15 cellular contexts compared by ENCODE assay signal in the genomic region with DNA sequence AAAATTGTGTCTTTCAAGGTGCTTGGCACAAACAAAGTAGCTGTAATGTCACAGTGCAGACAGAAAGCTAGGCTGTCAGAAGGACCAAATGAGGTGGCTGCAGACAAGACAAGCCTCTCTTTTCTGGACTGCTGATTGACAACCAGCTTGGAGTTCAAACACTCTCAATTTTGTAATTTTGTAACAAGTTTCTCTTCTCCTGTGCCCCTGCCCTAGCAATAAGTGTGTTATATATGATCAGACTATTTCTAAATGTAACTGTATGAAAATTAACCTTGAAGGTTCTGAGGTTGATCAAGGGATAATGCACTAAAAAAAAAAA.
DNase-seq lines count a peak whose midpoint lies in the region; ATAC-seq and TF ChIP-seq lines count a peak whose summit lies in the region.
"Had no signal": no experiment of that assay in that cellular context is flagged by ENCODE, and none has a peak within 500 bp of the region (broad histone marks: within the 10 kb centered on the region; RNA-seq: fewer than 3 reads in every experiment).

No MANE protein-coding gene starts in this region.

- H3K27ac Mint-ChIP-seq in activated T-helper 17 cell treated with anti-CD3 and anti-CD28 coated beads, Interleukin-2, amount 50 U/mL, for 72 hours = no peak overlapping the region
- no peak overlapping the region for H3K27ac Mint-ChIP-seq in stimulated activated effector memory CD8-positive, alpha-beta T cell treated with anti-CD3 and anti-CD28 coated beads, Interleukin-12 subunit alpha, Interleukin-12 subunit beta, amount 100 ng/mL, for 72 hours
- H3K27ac Mint-ChIP-seq: CD14-positive monocyte, GM23338 had no signal

- no peak overlapping the region for H3K9ac ChIP-seq in OCI-LY3 (ENCODE audit: low read length)
- no peak overlapping the region for H3K9ac ChIP-seq in neuronal stem cell (ENCODE audit: low read depth, low read length, poor library complexity)

- no peaks in the 10 kb centered on the region for H3K9me2 ChIP-seq in DOHH2 (replicated peaks; ENCODE audit: control insufficient read depth, low read length)

- peaks cover 8% of the 10 kb centered on the region; the same call in 1 of the 2 replicates for H3K27me3 ChIP-seq in DOHH2 (ENCODE audit: control insufficient read depth, low read length)
- H3K27me3 ChIP-seq in OCI-LY3 (ENCODE audit: low read depth, low read length) = no peaks in the 10 kb centered on the region
- peaks cover 0 to 4% (median 0%) of the 10 kb centered on the region in 3 experiments for H3K27me3 ChIP-seq in neuronal stem cell (ENCODE audit: control insufficient read depth in 3 of 3, insufficient read depth in 3 of 3, low read depth in 1 of 3, low read length in 3 of 3)

- TF ChIP-seq CTCF in DOHH2 (IDR thresholded peaks at IDR 0.05; ENCODE audit: low read depth, low read length, poor library complexity, severe bottlenecking) (peak; percentile 2), OCI-LY3 (IDR thresholded peaks at IDR 0.05; ENCODE audit: low read depth, low read length) (no peak)

- H3K27me3 Mint-ChIP-seq in activated T-helper 17 cell treated with anti-CD3 and anti-CD28 coated beads, Interleukin-2, amount 50 U/mL, for 72 hours = peaks cover 6% of the 10 kb centered on the region

- no peaks in the 10 kb centered on the region for H3F3A ChIP-seq in DOHH2 (ENCODE audit: control insufficient read depth, insufficient read depth)

- no peak overlapping the region for H2AK5ac ChIP-seq in neuronal stem cell (ENCODE audit: low read depth, low read length)

- no peak overlapping the region for H3K18ac ChIP-seq in neuronal stem cell (ENCODE audit: low read length)

- H3K79me1 ChIP-seq in neuronal stem cell (ENCODE audit: low read depth, low read length) = no peaks in the 10 kb centered on the region

- ATAC-seq in activated T-helper 17 cell treated with anti-CD3 and anti-CD28 coated beads, Interleukin-2, amount 50 U/mL, for 72 hours (replicated peaks) = no peak
- no peak for ATAC-seq in stimulated activated effector memory CD8-positive, alpha-beta T cell treated with anti-CD3 and anti-CD28 coated beads, Interleukin-12 subunit alpha, Interleukin-12 subunit beta, amount 100 ng/mL, for 72 hours

- no peak overlapping the region for H2AFZ ChIP-seq in OCI-LY3 (ENCODE audit: low read depth, low read length)
- no peak overlapping the region for H2AFZ ChIP-seq in neuronal stem cell (ENCODE audit: low read length)
- H2AFZ ChIP-seq: GM23338 had no signal

- no peak overlapping the region for H2BK5ac ChIP-seq in neuronal stem cell (ENCODE audit: low read length)

- H4K8ac ChIP-seq in neuronal stem cell (ENCODE audit: low read depth, low read length) = no peak overlapping the region

- H2BK120ac ChIP-seq in neuronal stem cell (ENCODE audit: low read depth, low read length) = no peak overlapping the region

- no peaks in the 10 kb centered on the region for H3K36me3 Mint-ChIP-seq in activated T-helper 17 cell treated with anti-CD3 and anti-CD28 coated beads, Interleukin-2, amount 50 U/mL, for 72 hours (ENCODE audit: low read depth)
- H3K36me3 Mint-ChIP-seq in stimulated activated effector memory CD8-positive, alpha-beta T cell treated with anti-CD3 and anti-CD28 coated beads, Interleukin-12 subunit alpha, Interleukin-12 subunit beta, amount 100 ng/mL, for 72 hours = no peaks in the 10 kb centered on the region
- H3K36me3 Mint-ChIP-seq: CD14-positive monocyte, IgD-negative memory B cell had no signal

- no peak overlapping the region for H3K23ac ChIP-seq in neuronal stem cell (ENCODE audit: low read depth, low read length, poor library complexity)

- H3K4me3 ChIP-seq in DOHH2 (ENCODE audit: low read length) = no peak overlapping the region
- H3K4me3 ChIP-seq in OCI-LY3 (ENCODE audit: low read length) = no peak overlapping the region
- H3K4me3 ChIP-seq in neuronal stem cell (ENCODE audit: low read length in 2 of 2) = no peak overlapping the region
- H3K4me3 ChIP-seq: GM23338 had no signal

- H3K36me3 ChIP-seq in DOHH2 (ENCODE audit: control insufficient read depth, low read length) (no peaks in the 10 kb centered on the region), OCI-LY3 (replicated peaks; ENCODE audit: low read depth, low read length) (no peaks in the 10 kb centered on the region), neuronal stem cell (replicated peaks in 1 of 2; ENCODE audit: control insufficient read depth in 2 of 2, insufficient read depth in 2 of 2, low read length in 2 of 2) (no peaks in the 10 kb centered on the region)

- no peaks in the 10 kb centered on the region for H3K9me3 ChIP-seq in DOHH2 (ENCODE audit: control insufficient read depth, insufficient read depth, low read length)
- H3K9me3 ChIP-seq in OCI-LY3 (ENCODE audit: insufficient read depth, low read length) = no peaks in the 10 kb centered on the region
- no peaks in the 10 kb centered on the region for H3K9me3 ChIP-seq in neuronal stem cell (replicated peaks in 1 of 2; ENCODE audit: control insufficient read depth in 2 of 2, insufficient read depth in 1 of 2, low read depth in 1 of 2, low read length in 2 of 2)

- no peaks in the 10 kb centered on the region for H3K79me2 ChIP-seq in DOHH2 (ENCODE audit: control insufficient read depth, low read length)
- no peaks in the 10 kb centered on the region for H3K79me2 ChIP-seq in OCI-LY3 (ENCODE audit: low read length)

- H3K27ac ChIP-seq in DOHH2 (ENCODE audit: low read depth, low read length) = no peak overlapping the region
- no peak overlapping the region for H3K27ac ChIP-seq in OCI-LY3 (ENCODE audit: low read length)
- no peak overlapping the region for H3K27ac ChIP-seq in neuronal stem cell (replicated peaks; ENCODE audit: low read length)

- H3K4me1 Mint-ChIP-seq in activated T-helper 17 cell treated with anti-CD3 and anti-CD28 coated beads, Interleukin-2, amount 50 U/mL, for 72 hours = peaks cover 4% of the 10 kb centered on the region
- peaks cover 5% of the 10 kb centered on the region for H3K4me1 Mint-ChIP-seq in stimulated activated effector memory CD8-positive, alpha-beta T cell treated with anti-CD3 and anti-CD28 coated beads, Interleukin-12 subunit alpha, Interleukin-12 subunit beta, amount 100 ng/mL, for 72 hours
- H3K4me1 Mint-ChIP-seq: CD14-positive monocyte, GM23338 had no signal

- no peaks in the 10 kb centered on the region for H3K9me3 Mint-ChIP-seq in activated T-helper 17 cell treated with anti-CD3 and anti-CD28 coated beads, Interleukin-2, amount 50 U/mL, for 72 hours
- no peaks in the 10 kb centered on the region for H3K9me3 Mint-ChIP-seq in stimulated activated effector memory CD8-positive, alpha-beta T cell treated with anti-CD3 and anti-CD28 coated beads, Interleukin-12 subunit alpha, Interleukin-12 subunit beta, amount 100 ng/mL, for 72 hours
- H3K9me3 Mint-ChIP-seq: CD14-positive monocyte, GM23338, IgD-negative memory B cell had no signal

- H3K4ac ChIP-seq in neuronal stem cell (ENCODE audit: low read length) = no peak overlapping the region

- H2BK12ac ChIP-seq in neuronal stem cell (ENCODE audit: low read length) = no peak overlapping the region

- no peak for DNase-seq in stimulated activated effector memory CD8-positive, alpha-beta T cell treated with anti-CD3 and anti-CD28 coated beads, Interleukin-12 subunit alpha, Interleukin-12 subunit beta, amount 100 ng/mL, for 72 hours (ENCODE audit: low spot score in 2 of 2)
- DNase-seq in D341Med (ENCODE audit: low spot score) (no peak), NOMO-1 (lab: John Stamatoyannopoulos, UW; ENCODE audit: unreplicated experiment in 2 of 2) (no peak), neuronal stem cell (ENCODE audit: low spot score) (no peak)
- DNase-seq: DMS 273 treated with DMSO at 0.1 percent for 48 hours, DND-41, NCI-H2029 treated with DMSO at 0.1 percent for 48 hours, RPMI8226, SIG-M5 had no signal

- no peak overlapping the region for H3K4me2 ChIP-seq in DOHH2 (ENCODE audit: low read length)
- H3K4me2 ChIP-seq in OCI-LY3 (ENCODE audit: low read length) = peak overlapping the region; percentile 24
- H3K4me2 ChIP-seq in neuronal stem cell (ENCODE audit: insufficient read depth, low read length, poor library complexity, severe bottlenecking) = no peak overlapping the region
- H3K4me2 ChIP-seq: GM23338 had no signal

- no peak overlapping the region for H3K14ac ChIP-seq in neuronal stem cell (ENCODE audit: low read length)

- no peaks in the 10 kb centered on the region for H3K4me1 ChIP-seq in DOHH2 (ENCODE audit: control insufficient read depth, low read length)
- H3K4me1 ChIP-seq in OCI-LY3 (ENCODE audit: low read length) = peaks cover 11% of the 10 kb centered on the region
- no peaks in the 10 kb centered on the region for H3K4me1 ChIP-seq in neuronal stem cell (ENCODE audit: control insufficient read depth in 2 of 2, insufficient read depth in 1 of 2, low read depth in 1 of 2, low read length in 2 of 2)

- no peak overlapping the region for H2BK15ac ChIP-seq in neuronal stem cell (ENCODE audit: low read length)

- H3K4me3 Mint-ChIP-seq in activated T-helper 17 cell treated with anti-CD3 and anti-CD28 coated beads, Interleukin-2, amount 50 U/mL, for 72 hours = peak overlapping the region; percentile 37
- H3K4me3 Mint-ChIP-seq in stimulated activated effector memory CD8-positive, alpha-beta T cell treated with anti-CD3 and anti-CD28 coated beads, Interleukin-12 subunit alpha, Interleukin-12 subunit beta, amount 100 ng/mL, for 72 hours = peak overlapping the region; percentile 10
- H3K4me3 Mint-ChIP-seq: CD14-positive monocyte, GM23338, IgD-negative memory B cell had no signal

- no peak overlapping the region for H4K91ac ChIP-seq in neuronal stem cell (ENCODE audit: low read depth, low read length, poor library complexity)

- no peaks in the 10 kb centered on the region for H4K20me1 ChIP-seq in DOHH2 (ENCODE audit: control insufficient read depth, insufficient read depth, low read depth, low read length)
- no peaks in the 10 kb centered on the region for H4K20me1 ChIP-seq in OCI-LY3 (ENCODE audit: insufficient read depth, low read length)
